In the genomic region with DNA sequence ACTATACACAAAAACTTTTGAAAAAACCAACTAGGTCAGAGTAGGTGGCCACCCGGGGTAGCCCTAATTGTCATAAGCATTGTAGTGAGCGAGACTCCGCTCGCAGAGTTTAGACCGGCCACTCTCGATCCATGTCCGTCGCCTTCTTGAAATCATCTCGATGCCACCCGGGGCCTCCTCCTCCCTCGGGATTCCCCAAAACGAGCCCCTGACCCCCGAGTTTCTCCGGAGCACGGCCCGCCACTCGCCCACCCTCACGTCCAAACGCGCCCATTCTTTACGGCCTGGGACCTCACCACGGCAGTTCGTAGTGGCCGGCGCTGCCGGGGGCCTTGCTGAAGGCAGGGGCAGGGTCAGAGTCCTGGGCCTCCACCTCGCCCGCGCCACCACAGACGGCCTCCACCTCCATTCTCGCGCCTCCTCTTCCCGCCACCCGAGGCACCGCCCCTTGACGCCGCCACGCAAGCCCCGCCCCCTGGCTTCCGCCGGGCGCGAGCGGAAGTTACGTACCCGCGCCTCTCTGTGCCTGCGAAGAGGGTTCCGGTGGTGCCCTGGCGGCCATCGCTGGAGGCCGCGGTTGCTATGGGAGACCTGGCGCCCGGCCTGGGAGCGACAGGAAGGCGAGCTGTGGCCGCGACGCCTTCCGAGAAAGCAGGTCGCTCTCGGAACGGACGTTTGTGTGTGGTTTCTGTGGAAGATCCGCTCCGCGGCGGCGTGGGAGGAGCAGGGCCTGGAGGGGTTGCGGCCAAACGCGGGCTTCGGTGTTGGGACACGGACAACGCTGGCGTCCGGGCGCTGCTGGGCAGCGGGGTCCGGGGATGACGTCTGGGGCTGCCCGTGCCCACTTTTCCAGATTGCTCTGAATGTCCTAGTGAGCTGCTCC, we compare ENCODE assay signal across 1 cellular context.
TF ChIP-seq lines count a peak whose summit lies in the region.

A gene (minus strand): TSS at position 425 of the 883 bp plus-strand sequence. CDS start 16 bp downstream, at position 409.

TF ChIP-seq in HepG2, 621 proteins besides CTCF, POLR2A, EP300 and RAD21 (continued from another document and continues in another):
- TF ChIP-seq, protein P1, sequence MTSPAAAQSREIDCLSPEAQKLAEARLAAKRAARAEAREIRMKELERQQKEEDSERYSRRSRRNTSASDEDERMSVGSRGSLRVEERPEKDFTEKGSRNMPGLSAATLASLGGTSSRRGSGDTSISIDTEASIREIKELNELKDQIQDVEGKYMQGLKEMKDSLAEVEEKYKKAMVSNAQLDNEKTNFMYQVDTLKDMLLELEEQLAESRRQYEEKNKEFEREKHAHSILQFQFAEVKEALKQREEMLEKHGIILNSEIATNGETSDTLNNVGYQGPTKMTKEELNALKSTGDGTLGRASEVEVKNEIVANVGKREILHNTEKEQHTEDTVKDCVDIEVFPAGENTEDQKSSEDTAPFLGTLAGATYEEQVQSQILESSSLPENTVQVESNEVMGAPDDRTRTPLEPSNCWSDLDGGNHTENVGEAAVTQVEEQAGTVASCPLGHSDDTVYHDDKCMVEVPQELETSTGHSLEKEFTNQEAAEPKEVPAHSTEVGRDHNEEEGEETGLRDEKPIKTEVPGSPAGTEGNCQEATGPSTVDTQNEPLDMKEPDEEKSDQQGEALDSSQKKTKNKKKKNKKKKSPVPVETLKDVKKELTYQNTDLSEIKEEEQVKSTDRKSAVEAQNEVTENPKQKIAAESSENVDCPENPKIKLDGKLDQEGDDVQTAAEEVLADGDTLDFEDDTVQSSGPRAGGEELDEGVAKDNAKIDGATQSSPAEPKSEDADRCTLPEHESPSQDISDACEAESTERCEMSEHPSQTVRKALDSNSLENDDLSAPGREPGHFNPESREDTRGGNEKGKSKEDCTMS (CRISPR knock-in tag; conservative IDR thresholded peaks at IDR 0.05): no peak
- TF ChIP-seq CHCHD3 (CRISPR knock-in tag; IDR thresholded peaks at IDR 0.05) (0 out of 2 replicates have a peak, but pooled peaks have one; percentile 20), KDM2A (CRISPR knock-in tag; IDR thresholded peaks at IDR 0.05; ENCODE audit: borderline replicate concordance, low read depth) (peak; percentile 83), NR2C2 (CRISPR knock-in tag; IDR thresholded peaks at IDR 0.05; ENCODE audit: borderline replicate concordance) (peak; percentile 69), HNRNPH1 (optimal IDR thresholded peaks at IDR 0.05; ENCODE audit: low read depth, low read length) (no peak), HMG20B (CRISPR knock-in tag; conservative IDR thresholded peaks at IDR 0.05) (no peak), ZNF441 (CRISPR knock-in tag; IDR thresholded peaks at IDR 0.05; ENCODE audit: borderline replicate concordance) (peak; percentile 49; the same call in 1 of the 2 replicates), NCOA2 (CRISPR knock-in tag; IDR thresholded peaks at IDR 0.05) (0 out of 2 replicates have a peak, but pooled peaks have one; percentile 37), SOX6 (IDR thresholded peaks at IDR 0.05) (no peak), SOX6 (CRISPR knock-in tag; IDR thresholded peaks at IDR 0.05) (peak; percentile 70), PHF20 (CRISPR knock-in tag; IDR thresholded peaks at IDR 0.05) (peak; percentile 91), ZNF558 (CRISPR knock-in tag; IDR thresholded peaks at IDR 0.05; ENCODE audit: borderline replicate concordance) (peak; percentile 92), BRD4 (CRISPR knock-in tag; IDR thresholded peaks at IDR 0.05) (0 out of 2 replicates have a peak, but pooled peaks have one; percentile 35), SIX4 (CRISPR knock-in tag; IDR thresholded peaks at IDR 0.05) (no peak; the same call in 1 of the 2 replicates), HOXD1 (CRISPR knock-in tag; IDR thresholded peaks at IDR 0.05) (peak; percentile 45; the same call in 1 of the 2 replicates), ZSCAN29 (CRISPR knock-in tag; conservative IDR thresholded peaks at IDR 0.05) (peak; percentile 61), FOXM1 (CRISPR knock-in tag; IDR thresholded peaks at IDR 0.05) (no peak), EED (CRISPR knock-in tag; IDR thresholded peaks at IDR 0.05) (peak; percentile 69), ZNF292 (CRISPR knock-in tag; IDR thresholded peaks at IDR 0.05; ENCODE audit: borderline replicate concordance, low read depth) (no peak), ATM (IDR thresholded peaks at IDR 0.05; ENCODE audit: borderline replicate concordance) (no peak), SRSF4 (IDR thresholded peaks at IDR 0.05; ENCODE audit: low read depth, low read length, poor library complexity, severe bottlenecking) (no peak), IRX3 (CRISPR knock-in tag; IDR thresholded peaks at IDR 0.05; ENCODE audit: borderline replicate concordance, low read depth) (no peak), ZNF30 (CRISPR knock-in tag; IDR thresholded peaks at IDR 0.05) (0 out of 2 replicates have a peak, but pooled peaks have one; percentile 43), AGO2 (optimal IDR thresholded peaks at IDR 0.05; ENCODE audit: low read depth, low read length) (peak; percentile 34), ZSCAN30 (CRISPR knock-in tag; IDR thresholded peaks at IDR 0.05) (no peak), LCORL (IDR thresholded peaks at IDR 0.05) (no peak), LCORL (CRISPR knock-in tag; IDR thresholded peaks at IDR 0.05) (peak; percentile 73), SP5 (CRISPR knock-in tag; IDR thresholded peaks at IDR 0.05; ENCODE audit: borderline replicate concordance, low read depth) (peak; percentile 53; the same call in 1 of the 2 replicates), CHD2 (IDR thresholded peaks at IDR 0.05; ENCODE audit: low read depth, low read length) (no peak; the same call in 1 of the 2 replicates)
- TF ChIP-seq, protein P2, sequence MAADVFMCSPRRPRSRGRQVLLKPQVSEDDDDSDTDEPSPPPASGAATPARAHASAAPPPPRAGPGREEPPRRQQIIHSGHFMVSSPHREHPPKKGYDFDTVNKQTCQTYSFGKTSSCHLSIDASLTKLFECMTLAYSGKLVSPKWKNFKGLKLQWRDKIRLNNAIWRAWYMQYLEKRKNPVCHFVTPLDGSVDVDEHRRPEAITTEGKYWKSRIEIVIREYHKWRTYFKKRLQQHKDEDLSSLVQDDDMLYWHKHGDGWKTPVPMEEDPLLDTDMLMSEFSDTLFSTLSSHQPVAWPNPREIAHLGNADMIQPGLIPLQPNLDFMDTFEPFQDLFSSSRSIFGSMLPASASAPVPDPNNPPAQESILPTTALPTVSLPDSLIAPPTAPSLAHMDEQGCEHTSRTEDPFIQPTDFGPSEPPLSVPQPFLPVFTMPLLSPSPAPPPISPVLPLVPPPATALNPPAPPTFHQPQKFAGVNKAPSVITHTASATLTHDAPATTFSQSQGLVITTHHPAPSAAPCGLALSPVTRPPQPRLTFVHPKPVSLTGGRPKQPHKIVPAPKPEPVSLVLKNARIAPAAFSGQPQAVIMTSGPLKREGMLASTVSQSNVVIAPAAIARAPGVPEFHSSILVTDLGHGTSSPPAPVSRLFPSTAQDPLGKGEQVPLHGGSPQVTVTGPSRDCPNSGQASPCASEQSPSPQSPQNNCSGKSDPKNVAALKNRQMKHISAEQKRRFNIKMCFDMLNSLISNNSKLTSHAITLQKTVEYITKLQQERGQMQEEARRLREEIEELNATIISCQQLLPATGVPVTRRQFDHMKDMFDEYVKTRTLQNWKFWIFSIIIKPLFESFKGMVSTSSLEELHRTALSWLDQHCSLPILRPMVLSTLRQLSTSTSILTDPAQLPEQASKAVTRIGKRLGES (CRISPR knock-in tag; IDR thresholded peaks at IDR 0.05; ENCODE audit: borderline replicate concordance): no peak
- TF ChIP-seq, protein P3, sequence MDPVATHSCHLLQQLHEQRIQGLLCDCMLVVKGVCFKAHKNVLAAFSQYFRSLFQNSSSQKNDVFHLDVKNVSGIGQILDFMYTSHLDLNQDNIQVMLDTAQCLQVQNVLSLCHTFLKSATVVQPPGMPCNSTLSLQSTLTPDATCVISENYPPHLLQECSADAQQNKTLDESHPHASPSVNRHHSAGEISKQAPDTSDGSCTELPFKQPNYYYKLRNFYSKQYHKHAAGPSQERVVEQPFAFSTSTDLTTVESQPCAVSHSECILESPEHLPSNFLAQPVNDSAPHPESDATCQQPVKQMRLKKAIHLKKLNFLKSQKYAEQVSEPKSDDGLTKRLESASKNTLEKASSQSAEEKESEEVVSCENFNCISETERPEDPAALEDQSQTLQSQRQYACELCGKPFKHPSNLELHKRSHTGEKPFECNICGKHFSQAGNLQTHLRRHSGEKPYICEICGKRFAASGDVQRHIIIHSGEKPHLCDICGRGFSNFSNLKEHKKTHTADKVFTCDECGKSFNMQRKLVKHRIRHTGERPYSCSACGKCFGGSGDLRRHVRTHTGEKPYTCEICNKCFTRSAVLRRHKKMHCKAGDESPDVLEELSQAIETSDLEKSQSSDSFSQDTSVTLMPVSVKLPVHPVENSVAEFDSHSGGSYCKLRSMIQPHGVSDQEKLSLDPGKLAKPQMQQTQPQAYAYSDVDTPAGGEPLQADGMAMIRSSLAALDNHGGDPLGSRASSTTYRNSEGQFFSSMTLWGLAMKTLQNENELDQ (CRISPR knock-in tag; IDR thresholded peaks at IDR 0.05; ENCODE audit: borderline replicate concordance): peak; percentile 22; the same call in 1 of the 2 replicates
- TF ChIP-seq, protein P4, sequence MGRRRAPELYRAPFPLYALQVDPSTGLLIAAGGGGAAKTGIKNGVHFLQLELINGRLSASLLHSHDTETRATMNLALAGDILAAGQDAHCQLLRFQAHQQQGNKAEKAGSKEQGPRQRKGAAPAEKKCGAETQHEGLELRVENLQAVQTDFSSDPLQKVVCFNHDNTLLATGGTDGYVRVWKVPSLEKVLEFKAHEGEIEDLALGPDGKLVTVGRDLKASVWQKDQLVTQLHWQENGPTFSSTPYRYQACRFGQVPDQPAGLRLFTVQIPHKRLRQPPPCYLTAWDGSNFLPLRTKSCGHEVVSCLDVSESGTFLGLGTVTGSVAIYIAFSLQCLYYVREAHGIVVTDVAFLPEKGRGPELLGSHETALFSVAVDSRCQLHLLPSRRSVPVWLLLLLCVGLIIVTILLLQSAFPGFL (CRISPR knock-in tag; IDR thresholded peaks at IDR 0.05): no peak
- TF ChIP-seq, protein P5, sequence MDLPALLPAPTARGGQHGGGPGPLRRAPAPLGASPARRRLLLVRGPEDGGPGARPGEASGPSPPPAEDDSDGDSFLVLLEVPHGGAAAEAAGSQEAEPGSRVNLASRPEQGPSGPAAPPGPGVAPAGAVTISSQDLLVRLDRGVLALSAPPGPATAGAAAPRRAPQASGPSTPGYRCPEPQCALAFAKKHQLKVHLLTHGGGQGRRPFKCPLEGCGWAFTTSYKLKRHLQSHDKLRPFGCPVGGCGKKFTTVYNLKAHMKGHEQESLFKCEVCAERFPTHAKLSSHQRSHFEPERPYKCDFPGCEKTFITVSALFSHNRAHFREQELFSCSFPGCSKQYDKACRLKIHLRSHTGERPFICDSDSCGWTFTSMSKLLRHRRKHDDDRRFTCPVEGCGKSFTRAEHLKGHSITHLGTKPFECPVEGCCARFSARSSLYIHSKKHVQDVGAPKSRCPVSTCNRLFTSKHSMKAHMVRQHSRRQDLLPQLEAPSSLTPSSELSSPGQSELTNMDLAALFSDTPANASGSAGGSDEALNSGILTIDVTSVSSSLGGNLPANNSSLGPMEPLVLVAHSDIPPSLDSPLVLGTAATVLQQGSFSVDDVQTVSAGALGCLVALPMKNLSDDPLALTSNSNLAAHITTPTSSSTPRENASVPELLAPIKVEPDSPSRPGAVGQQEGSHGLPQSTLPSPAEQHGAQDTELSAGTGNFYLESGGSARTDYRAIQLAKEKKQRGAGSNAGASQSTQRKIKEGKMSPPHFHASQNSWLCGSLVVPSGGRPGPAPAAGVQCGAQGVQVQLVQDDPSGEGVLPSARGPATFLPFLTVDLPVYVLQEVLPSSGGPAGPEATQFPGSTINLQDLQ (CRISPR knock-in tag; IDR thresholded peaks at IDR 0.05): peak; percentile 18; the same call in 1 of the 2 replicates
- TF ChIP-seq, protein P6, sequence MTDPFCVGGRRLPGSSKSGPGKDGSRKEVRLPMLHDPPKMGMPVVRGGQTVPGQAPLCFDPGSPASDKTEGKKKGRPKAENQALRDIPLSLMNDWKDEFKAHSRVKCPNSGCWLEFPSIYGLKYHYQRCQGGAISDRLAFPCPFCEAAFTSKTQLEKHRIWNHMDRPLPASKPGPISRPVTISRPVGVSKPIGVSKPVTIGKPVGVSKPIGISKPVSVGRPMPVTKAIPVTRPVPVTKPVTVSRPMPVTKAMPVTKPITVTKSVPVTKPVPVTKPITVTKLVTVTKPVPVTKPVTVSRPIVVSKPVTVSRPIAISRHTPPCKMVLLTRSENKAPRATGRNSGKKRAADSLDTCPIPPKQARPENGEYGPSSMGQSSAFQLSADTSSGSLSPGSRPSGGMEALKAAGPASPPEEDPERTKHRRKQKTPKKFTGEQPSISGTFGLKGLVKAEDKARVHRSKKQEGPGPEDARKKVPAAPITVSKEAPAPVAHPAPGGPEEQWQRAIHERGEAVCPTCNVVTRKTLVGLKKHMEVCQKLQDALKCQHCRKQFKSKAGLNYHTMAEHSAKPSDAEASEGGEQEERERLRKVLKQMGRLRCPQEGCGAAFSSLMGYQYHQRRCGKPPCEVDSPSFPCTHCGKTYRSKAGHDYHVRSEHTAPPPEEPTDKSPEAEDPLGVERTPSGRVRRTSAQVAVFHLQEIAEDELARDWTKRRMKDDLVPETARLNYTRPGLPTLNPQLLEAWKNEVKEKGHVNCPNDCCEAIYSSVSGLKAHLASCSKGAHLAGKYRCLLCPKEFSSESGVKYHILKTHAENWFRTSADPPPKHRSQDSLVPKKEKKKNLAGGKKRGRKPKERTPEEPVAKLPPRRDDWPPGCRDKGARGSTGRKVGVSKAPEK (CRISPR knock-in tag; IDR thresholded peaks at IDR 0.05; ENCODE audit: borderline replicate concordance): peak; percentile 16; the same call in 1 of the 2 replicates
- TF ChIP-seq, protein P7, sequence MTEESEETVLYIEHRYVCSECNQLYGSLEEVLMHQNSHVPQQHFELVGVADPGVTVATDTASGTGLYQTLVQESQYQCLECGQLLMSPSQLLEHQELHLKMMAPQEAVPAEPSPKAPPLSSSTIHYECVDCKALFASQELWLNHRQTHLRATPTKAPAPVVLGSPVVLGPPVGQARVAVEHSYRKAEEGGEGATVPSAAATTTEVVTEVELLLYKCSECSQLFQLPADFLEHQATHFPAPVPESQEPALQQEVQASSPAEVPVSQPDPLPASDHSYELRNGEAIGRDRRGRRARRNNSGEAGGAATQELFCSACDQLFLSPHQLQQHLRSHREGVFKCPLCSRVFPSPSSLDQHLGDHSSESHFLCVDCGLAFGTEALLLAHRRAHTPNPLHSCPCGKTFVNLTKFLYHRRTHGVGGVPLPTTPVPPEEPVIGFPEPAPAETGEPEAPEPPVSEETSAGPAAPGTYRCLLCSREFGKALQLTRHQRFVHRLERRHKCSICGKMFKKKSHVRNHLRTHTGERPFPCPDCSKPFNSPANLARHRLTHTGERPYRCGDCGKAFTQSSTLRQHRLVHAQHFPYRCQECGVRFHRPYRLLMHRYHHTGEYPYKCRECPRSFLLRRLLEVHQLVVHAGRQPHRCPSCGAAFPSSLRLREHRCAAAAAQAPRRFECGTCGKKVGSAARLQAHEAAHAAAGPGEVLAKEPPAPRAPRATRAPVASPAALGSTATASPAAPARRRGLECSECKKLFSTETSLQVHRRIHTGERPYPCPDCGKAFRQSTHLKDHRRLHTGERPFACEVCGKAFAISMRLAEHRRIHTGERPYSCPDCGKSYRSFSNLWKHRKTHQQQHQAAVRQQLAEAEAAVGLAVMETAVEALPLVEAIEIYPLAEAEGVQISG (CRISPR knock-in tag; IDR thresholded peaks at IDR 0.05): peak; percentile 92
- TF ChIP-seq, protein P8, sequence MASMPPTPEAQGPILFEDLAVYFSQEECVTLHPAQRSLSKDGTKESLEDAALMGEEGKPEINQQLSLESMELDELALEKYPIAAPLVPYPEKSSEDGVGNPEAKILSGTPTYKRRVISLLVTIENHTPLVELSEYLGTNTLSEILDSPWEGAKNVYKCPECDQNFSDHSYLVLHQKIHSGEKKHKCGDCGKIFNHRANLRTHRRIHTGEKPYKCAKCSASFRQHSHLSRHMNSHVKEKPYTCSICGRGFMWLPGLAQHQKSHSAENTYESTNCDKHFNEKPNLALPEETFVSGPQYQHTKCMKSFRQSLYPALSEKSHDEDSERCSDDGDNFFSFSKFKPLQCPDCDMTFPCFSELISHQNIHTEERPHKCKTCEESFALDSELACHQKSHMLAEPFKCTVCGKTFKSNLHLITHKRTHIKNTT (CRISPR knock-in tag; IDR thresholded peaks at IDR 0.05): no peak
